In the genomic region with DNA sequence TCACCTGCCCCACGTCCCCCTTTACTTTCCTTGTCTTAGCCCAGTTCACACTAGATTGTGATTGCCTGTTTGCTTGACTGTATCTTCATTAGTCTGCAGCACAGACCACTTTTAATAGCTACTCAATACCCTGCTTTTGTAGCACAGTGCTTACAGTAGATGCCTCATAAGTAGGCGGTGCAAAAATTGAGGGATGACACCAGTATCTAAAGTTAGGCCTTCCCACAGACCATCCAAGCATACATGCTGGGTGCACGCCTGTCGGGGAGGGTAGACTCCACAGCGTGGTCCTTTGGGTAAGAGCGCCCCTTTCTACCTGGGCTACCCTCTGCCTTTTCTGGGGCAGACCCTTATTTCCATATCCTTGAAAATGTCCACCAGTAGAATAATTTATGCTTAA, we compare ENCODE assay signal across 20 cellular contexts.
"Had no signal": no experiment of that assay in that cellular context is flagged by ENCODE, and none has a peak within 500 bp of the region (broad histone marks: within the 10 kb centered on the region; RNA-seq: fewer than 3 reads in every experiment).

No MANE protein-coding gene starts in this region.

- H2AFZ ChIP-seq: hepatocyte had no signal

- H3K36me3 Mint-ChIP-seq: activated CD4-positive, alpha-beta memory T cell treated with anti-CD3 and anti-CD28 coated beads for 36 hours; natural killer cell had no signal

- H3K9me3 ChIP-seq: esophagus muscularis mucosa, neutrophil had no signal

- H3K27me3 Mint-ChIP-seq: activated CD4-positive, alpha-beta memory T cell treated with anti-CD3 and anti-CD28 coated beads for 36 hours had no signal

- H3K9me3 Mint-ChIP-seq: activated CD4-positive, alpha-beta memory T cell treated with anti-CD3 and anti-CD28 coated beads for 36 hours; activated naive CD4-positive, alpha-beta T cell treated with anti-CD3 and anti-CD28 coated beads, Interleukin-2, amount 50 U/mL, for 72 hours; activated T-cell treated with anti-CD3 and anti-CD28 coated beads, Interleukin-2, amount 50 U/mL, for 4 hours; brain; natural killer cell had no signal

- H3K27ac ChIP-seq: esophagus muscularis mucosa, hepatocyte, neutrophil, VCaP had no signal

- H3K79me2 ChIP-seq: hepatocyte had no signal

- H3K27ac Mint-ChIP-seq: activated CD4-positive, alpha-beta memory T cell treated with anti-CD3 and anti-CD28 coated beads for 36 hours; activated naive CD4-positive, alpha-beta T cell treated with anti-CD3 and anti-CD28 coated beads, Interleukin-2, amount 50 U/mL, for 72 hours; natural killer cell had no signal

- H3K27me3 ChIP-seq: esophagus muscularis mucosa, hepatocyte had no signal

- H3K4me2 ChIP-seq: hepatocyte had no signal

- H3K4me1 Mint-ChIP-seq: natural killer cell had no signal

- H3K36me3 ChIP-seq: neutrophil had no signal

- ATAC-seq: activated naive CD4-positive, alpha-beta T cell treated with anti-CD3 and anti-CD28 coated beads, Interleukin-2, amount 50 U/mL, for 72 hours; activated T-cell treated with anti-CD3 and anti-CD28 coated beads, Interleukin-2, amount 50 U/mL, for 4 hours; left lobe of liver; natural killer cell had no signal

- H3K4me3 ChIP-seq: coronary artery, esophagus muscularis mucosa, hepatocyte had no signal

- DNase-seq: activated CD4-positive, alpha-beta memory T cell treated with anti-CD3 and anti-CD28 coated beads for 36 hours; activated effector memory CD4-positive, alpha-beta T cell treated with Interleukin-2 at 50 U/mL for 16 hours; activated T-cell treated with anti-CD3 and anti-CD28 coated beads, Interleukin-2, amount 50 U/mL, for 4 hours; central memory CD4-positive, alpha-beta T cell; islet precursor cell; mammary epithelial cell; natural killer cell; retina; stimulated activated CD4-positive, alpha-beta T cell treated with anti-CD3 and anti-CD28 coated beads, Interleukin-15, amount 100 ng/mL, for 24 hours; stimulated activated CD4-positive, alpha-beta T cell treated with anti-CD3 and anti-CD28 coated beads, Interleukin-4, amount 100 ng/mL, for 1 hour; stimulated activated naive CD4-positive, alpha-beta T cell treated with Interleukin-2 at 50 U/mL for 16 hours; T1000 had no signal

- H3K4me3 Mint-ChIP-seq: activated CD4-positive, alpha-beta memory T cell treated with anti-CD3 and anti-CD28 coated beads for 36 hours; activated T-cell treated with anti-CD3 and anti-CD28 coated beads, Interleukin-2, amount 50 U/mL, for 4 hours; brain; natural killer cell had no signal
